In the genomic region with DNA sequence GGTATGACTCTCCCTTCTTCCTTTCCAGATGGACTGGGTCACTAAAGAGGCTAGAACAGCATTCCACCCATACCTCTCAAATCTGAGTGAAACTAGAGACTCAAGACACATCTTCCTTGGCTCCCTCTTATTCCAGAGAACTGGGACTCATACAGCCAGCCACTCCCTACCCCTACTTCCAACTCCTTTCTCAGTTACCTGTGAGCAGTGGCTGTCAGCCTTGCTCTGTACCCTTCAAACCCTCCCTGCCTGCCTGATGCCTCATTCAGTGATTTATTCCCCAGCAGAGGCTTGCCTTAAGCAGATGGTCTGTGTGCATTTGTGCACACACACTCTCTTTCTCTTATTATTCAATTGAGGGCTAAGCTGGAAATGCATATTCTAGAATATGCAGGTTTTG, we compare ENCODE assay signal across 17 cellular contexts. TPM values are rescaled to one million over a fixed set of nuclear protein-coding genes. Genes with fewer than 3 reads are reported as not detected.
"Had no signal": no experiment of that assay in that cellular context is flagged by ENCODE, and none has a peak within 500 bp of the region (broad histone marks: within the 10 kb centered on the region; RNA-seq: fewer than 3 reads in every experiment).

No MANE protein-coding gene starts in this region.

- H3K27ac ChIP-seq: brain microvascular endothelial cell, thoracic aorta had no signal

- H3K27me3 ChIP-seq: brain microvascular endothelial cell, ovary, stomach had no signal

- DNase-seq: activated naive CD4-positive, alpha-beta T cell treated with anti-CD3 and anti-CD28 coated beads, Interleukin-2, amount 50 U/mL, for 16 hours; amniotic stem cell; brain microvascular endothelial cell; cerebellar nuclear complex; immature natural killer cell; left colon; ovary; retina; stimulated activated CD4-positive, alpha-beta T cell treated with anti-CD3 and anti-CD28 coated beads, Interleukin-15, amount 100 ng/mL, for 24 hours; stimulated activated CD4-positive, alpha-beta T cell treated with anti-CD3 and anti-CD28 coated beads, Interleukin-4, amount 100 ng/mL, for 4 hours; stomach; T-helper 17 cell had no signal

- H3K4me3 ChIP-seq: ovary, stomach, thoracic aorta had no signal

- H3K27me3 Mint-ChIP-seq: T-helper 17 cell had no signal

- H3K36me3 ChIP-seq: ovary had no signal

- H3K4me3 Mint-ChIP-seq: dendritic cell treated with granulocyte-macrophage colony-stimulating factor and Interleukin-4, amounts not matched to agents 40 ng/mL and 50 ng/mL, for 4 days; immature natural killer cell; T-helper 17 cell had no signal

- ATAC-seq: activated CD4-positive, CD25-positive, alpha-beta regulatory T cell treated with anti-CD3 and anti-CD28 coated beads, Interleukin-2, amount 50 U/mL, for 24 hours; esophagus mucosa; left colon; T-helper 17 cell had no signal

- H3K27ac Mint-ChIP-seq: dendritic cell treated with granulocyte-macrophage colony-stimulating factor and Interleukin-4, amounts not matched to agents 40 ng/mL and 50 ng/mL, for 4 days; T-helper 17 cell had no signal

- H3K4me1 Mint-ChIP-seq: immature natural killer cell had no signal

- H3K9me3 Mint-ChIP-seq: dendritic cell treated with granulocyte-macrophage colony-stimulating factor and Interleukin-4, amounts not matched to agents 40 ng/mL and 50 ng/mL, for 4 days; immature natural killer cell; nephron had no signal

- H3K9me3 ChIP-seq: ovary, stomach, thoracic aorta had no signal

RNA-seq across cellular contexts. Expression of a gene that starts 14.6 kb away (rescaled TPM):
- total RNA-seq: stomach had no signal
- polyA plus RNA-seq: immature natural killer cell had no signal

RNA-seq across cellular contexts. Expression of a gene that starts 48.8 kb away (rescaled TPM):
- total RNA-seq: esophagus mucosa had no signal
